Comparison of ENCODE assay signal across 33 cellular contexts in genomic region chr10:48750019-48750418, GRCh38.
"Had no signal": no experiment of that assay in that cellular context is flagged by ENCODE, and none has a peak within 500 bp of the region (broad histone marks: within the 10 kb centered on the region; RNA-seq: fewer than 3 reads in every experiment).

No MANE protein-coding gene starts in this region.

- H3K27ac ChIP-seq: adrenal gland, Peyer's patch, VCaP had no signal

- H3K36me3 Mint-ChIP-seq: activated CD4-positive, alpha-beta memory T cell treated with anti-CD3 and anti-CD28 coated beads for 36 hours; brain had no signal

- H3K4me1 ChIP-seq: adrenal gland, Peyer's patch had no signal

- H3K27me3 ChIP-seq: adrenal gland, MG63, Peyer's patch had no signal

- ATAC-seq: activated naive CD4-positive, alpha-beta T cell treated with anti-CD3 and anti-CD28 coated beads, Interleukin-2, amount 50 U/mL, for 72 hours; activated T-cell treated with anti-CD3 and anti-CD28 coated beads, Interleukin-2, amount 50 U/mL, for 4 hours; PC-3 had no signal

- H3K9me3 ChIP-seq: MG63, Peyer's patch had no signal

- H3K36me3 ChIP-seq: adrenal gland, MG63, Peyer's patch had no signal

- H3K27ac Mint-ChIP-seq: activated CD4-positive, alpha-beta memory T cell treated with anti-CD3 and anti-CD28 coated beads for 36 hours; activated naive CD4-positive, alpha-beta T cell treated with anti-CD3 and anti-CD28 coated beads for 36 hours; activated naive CD4-positive, alpha-beta T cell treated with anti-CD3 and anti-CD28 coated beads, Interleukin-2, amount 50 U/mL, for 72 hours; activated T-helper 1 cell treated with anti-CD3 and anti-CD28 coated beads, Interleukin-12 subunit alpha, Interleukin-12 subunit beta, Interleukin-2, Interleukin-4 antibody, amounts not matched to agents 30 ng/mL and 10 ng/mL and 1 ng/mL, durations not matched to agents 14 hours and 24 hours and 36 hours; brain had no signal

- H3K4me3 Mint-ChIP-seq: activated B cell treated with CpG ODN at 0.5 μM for 24 hours; activated CD4-positive, alpha-beta memory T cell treated with anti-CD3 and anti-CD28 coated beads for 36 hours; activated naive CD4-positive, alpha-beta T cell treated with anti-CD3 and anti-CD28 coated beads for 36 hours; activated T-cell treated with anti-CD3 and anti-CD28 coated beads, Interleukin-2, amount 50 U/mL, for 4 hours; activated T-helper 1 cell treated with anti-CD3 and anti-CD28 coated beads, Interleukin-12 subunit alpha, Interleukin-12 subunit beta, Interleukin-2, Interleukin-4 antibody, amounts not matched to agents 30 ng/mL and 10 ng/mL and 1 ng/mL, durations not matched to agents 14 hours and 24 hours and 36 hours; brain had no signal

- DNase-seq: activated B cell treated with CpG ODN at 0.5 μM for 24 hours; activated CD4-positive, alpha-beta memory T cell treated with anti-CD3 and anti-CD28 coated beads for 36 hours; activated CD4-positive, alpha-beta T cell treated with anti-CD3 and anti-CD28 coated beads for 4 hours; activated CD4-positive, alpha-beta T cell treated with anti-CD3 and anti-CD28 coated beads, Interleukin-2, amount 50 U/mL, for 1 hour; activated CD4-positive, CD25-positive, alpha-beta regulatory T cell treated with anti-CD3 and anti-CD28 coated beads, Interleukin-2, amount 50 U/mL, for 72 hours; activated gamma-delta T cell treated with Interleukin-2 at 50 U/mL for 16 hours; activated naive CD4-positive, alpha-beta T cell treated with anti-CD3 and anti-CD28 coated beads for 36 hours; activated T-cell treated with anti-CD3 and anti-CD28 coated beads for 4 hours; activated T-cell treated with anti-CD3 and anti-CD28 coated beads, Interleukin-2, amount 50 U/mL, for 4 hours; adrenal gland; Kasumi-1; KG1; MG63; NCI-H1048; NCI-H1105 treated with DMSO at 0.1 percent for 48 hours; NCI-H1436; NCI-H1694; NCI-H1930; NCI-H2081 treated with DMSO at 0.1 percent for 48 hours; NCI-H226; NCI-H524 treated with DMSO at 0.1 percent for 48 hours; NK-92 treated with Interleukin-12 subunit alpha and Interleukin-12 subunit beta, amount 100 ng/mL, for 24 hours; PC-3; Peyer's patch; RPMI8226; SW 1271; T-helper 1 cell; T-helper 2 cell; T-helper 9 cell had no signal

- H3K27me3 Mint-ChIP-seq: activated B cell treated with CpG ODN at 0.5 μM for 24 hours; activated CD4-positive, alpha-beta memory T cell treated with anti-CD3 and anti-CD28 coated beads for 36 hours had no signal

- H3K4me3 ChIP-seq: adrenal gland, MG63, Peyer's patch had no signal

- H3K4me1 Mint-ChIP-seq: brain had no signal

- H3K9me3 Mint-ChIP-seq: activated T-helper 1 cell treated with anti-CD3 and anti-CD28 coated beads, Interleukin-12 subunit alpha, Interleukin-12 subunit beta, Interleukin-2, Interleukin-4 antibody, amounts not matched to agents 30 ng/mL and 10 ng/mL and 1 ng/mL, durations not matched to agents 14 hours and 24 hours and 36 hours had no signal
